1 cellular context compared by ENCODE assay signal in genomic region chr22:47631571-47632102, GRCh38.
A peak's percentile ranks its signal among the peaks of the same experiment; 100 is the strongest.
TF ChIP-seq lines count a peak whose summit lies in the region.

No MANE protein-coding gene starts in this region.

TF ChIP-seq in K562, 482 proteins besides CTCF, POLR2A, EP300 and RAD21 (continued from another document and continues in another):
- TF ChIP-seq NR0B1 (IDR thresholded peaks at IDR 0.05; ENCODE audit: partially characterized antibody) (no peak), POLR3G (IDR thresholded peaks at IDR 0.05; ENCODE audit: extremely low read depth, insufficient read length, insufficient replicate concordance) (no peak), SP2 (IDR thresholded peaks at IDR 0.05; ENCODE audit: extremely low read depth, low read depth, low read length, poor library complexity, severe bottlenecking) (no peak), MBD2 (IDR thresholded peaks at IDR 0.05; ENCODE audit: borderline replicate concordance, low read depth) (no peak; the same call in 1 of the 2 replicates), ZNF512 (tag; IDR thresholded peaks at IDR 0.05) (no peak), HDGF (IDR thresholded peaks at IDR 0.05) (no peak), ZNF696 (CRISPR knock-in tag; conservative IDR thresholded peaks at IDR 0.05) (no peak), ZNF212 (CRISPR knock-in tag; IDR thresholded peaks at IDR 0.05) (no peak), ZNF197 (CRISPR knock-in tag; IDR thresholded peaks at IDR 0.05; ENCODE audit: low read depth) (no peak), ARID4B (CRISPR knock-in tag; IDR thresholded peaks at IDR 0.05) (peak; percentile 84), RBFOX2 (IDR thresholded peaks at IDR 0.05; ENCODE audit: low read depth, low read length) (peak; percentile 90), MIER1 (IDR thresholded peaks at IDR 0.05; ENCODE audit: low read depth) (no peak), ZNF316 (IDR thresholded peaks at IDR 0.05) (no peak), PURB (CRISPR knock-in tag; IDR thresholded peaks at IDR 0.05; ENCODE audit: low read depth) (no peak), POLR2H (tag; IDR thresholded peaks at IDR 0.05; ENCODE audit: low read depth) (peak; percentile 47; the same call in 1 of the 2 replicates), ZNF449 (CRISPR knock-in tag; IDR thresholded peaks at IDR 0.05) (no peak), ZNF518B (CRISPR knock-in tag; IDR thresholded peaks at IDR 0.05) (no peak), TCF3 (CRISPR knock-in tag; IDR thresholded peaks at IDR 0.05) (no peak), CHAMP1 (IDR thresholded peaks at IDR 0.05) (no peak), U2AF1 (optimal IDR thresholded peaks at IDR 0.05; ENCODE audit: low read depth, low read length) (no peak), ZNF717 (CRISPR knock-in tag; IDR thresholded peaks at IDR 0.05) (no peak), MYNN (IDR thresholded peaks at IDR 0.05) (peak; percentile 58; the same call in 1 of the 2 replicates), MYNN (CRISPR knock-in tag; IDR thresholded peaks at IDR 0.05) (no peak), PYGO2 (tag; IDR thresholded peaks at IDR 0.05) (no peak), GATA2 (CRISPR knock-in tag; IDR thresholded peaks at IDR 0.05) (no peak)
- TF ChIP-seq, protein P1, sequence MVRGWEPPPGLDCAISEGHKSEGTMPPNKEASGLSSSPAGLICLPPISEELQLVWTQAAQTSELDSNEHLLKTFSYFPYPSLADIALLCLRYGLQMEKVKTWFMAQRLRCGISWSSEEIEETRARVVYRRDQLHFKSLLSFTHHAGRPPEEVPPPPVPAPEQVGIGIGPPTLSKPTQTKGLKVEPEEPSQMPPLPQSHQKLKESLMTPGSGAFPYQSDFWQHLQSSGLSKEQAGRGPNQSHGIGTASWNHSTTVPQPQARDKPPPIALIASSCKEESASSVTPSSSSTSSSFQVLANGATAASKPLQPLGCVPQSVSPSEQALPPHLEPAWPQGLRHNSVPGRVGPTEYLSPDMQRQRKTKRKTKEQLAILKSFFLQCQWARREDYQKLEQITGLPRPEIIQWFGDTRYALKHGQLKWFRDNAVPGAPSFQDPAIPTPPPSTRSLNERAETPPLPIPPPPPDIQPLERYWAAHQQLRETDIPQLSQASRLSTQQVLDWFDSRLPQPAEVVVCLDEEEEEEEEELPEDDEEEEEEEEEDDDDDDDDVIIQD (CRISPR knock-in tag; IDR thresholded peaks at IDR 0.05): no peak
- TF ChIP-seq, protein P2, sequence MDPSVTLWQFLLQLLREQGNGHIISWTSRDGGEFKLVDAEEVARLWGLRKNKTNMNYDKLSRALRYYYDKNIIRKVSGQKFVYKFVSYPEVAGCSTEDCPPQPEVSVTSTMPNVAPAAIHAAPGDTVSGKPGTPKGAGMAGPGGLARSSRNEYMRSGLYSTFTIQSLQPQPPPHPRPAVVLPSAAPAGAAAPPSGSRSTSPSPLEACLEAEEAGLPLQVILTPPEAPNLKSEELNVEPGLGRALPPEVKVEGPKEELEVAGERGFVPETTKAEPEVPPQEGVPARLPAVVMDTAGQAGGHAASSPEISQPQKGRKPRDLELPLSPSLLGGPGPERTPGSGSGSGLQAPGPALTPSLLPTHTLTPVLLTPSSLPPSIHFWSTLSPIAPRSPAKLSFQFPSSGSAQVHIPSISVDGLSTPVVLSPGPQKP (CRISPR knock-in tag; IDR thresholded peaks at IDR 0.05): no peak
- TF ChIP-seq, protein P3, sequence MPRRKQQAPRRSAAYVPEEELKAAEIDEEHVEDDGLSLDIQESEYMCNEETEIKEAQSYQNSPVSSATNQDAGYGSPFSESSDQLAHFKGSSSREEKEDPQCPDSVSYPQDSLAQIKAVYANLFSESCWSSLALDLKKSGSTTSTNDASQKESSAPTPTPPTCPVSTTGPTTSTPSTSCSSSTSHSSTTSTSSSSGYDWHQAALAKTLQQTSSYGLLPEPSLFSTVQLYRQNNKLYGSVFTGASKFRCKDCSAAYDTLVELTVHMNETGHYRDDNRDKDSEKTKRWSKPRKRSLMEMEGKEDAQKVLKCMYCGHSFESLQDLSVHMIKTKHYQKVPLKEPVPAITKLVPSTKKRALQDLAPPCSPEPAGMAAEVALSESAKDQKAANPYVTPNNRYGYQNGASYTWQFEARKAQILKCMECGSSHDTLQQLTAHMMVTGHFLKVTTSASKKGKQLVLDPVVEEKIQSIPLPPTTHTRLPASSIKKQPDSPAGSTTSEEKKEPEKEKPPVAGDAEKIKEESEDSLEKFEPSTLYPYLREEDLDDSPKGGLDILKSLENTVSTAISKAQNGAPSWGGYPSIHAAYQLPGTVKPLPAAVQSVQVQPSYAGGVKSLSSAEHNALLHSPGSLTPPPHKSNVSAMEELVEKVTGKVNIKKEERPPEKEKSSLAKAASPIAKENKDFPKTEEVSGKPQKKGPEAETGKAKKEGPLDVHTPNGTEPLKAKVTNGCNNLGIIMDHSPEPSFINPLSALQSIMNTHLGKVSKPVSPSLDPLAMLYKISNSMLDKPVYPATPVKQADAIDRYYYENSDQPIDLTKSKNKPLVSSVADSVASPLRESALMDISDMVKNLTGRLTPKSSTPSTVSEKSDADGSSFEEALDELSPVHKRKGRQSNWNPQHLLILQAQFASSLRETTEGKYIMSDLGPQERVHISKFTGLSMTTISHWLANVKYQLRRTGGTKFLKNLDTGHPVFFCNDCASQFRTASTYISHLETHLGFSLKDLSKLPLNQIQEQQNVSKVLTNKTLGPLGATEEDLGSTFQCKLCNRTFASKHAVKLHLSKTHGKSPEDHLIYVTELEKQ (CRISPR knock-in tag; IDR thresholded peaks at IDR 0.05): no peak
